8 cellular contexts compared by ENCODE assay signal in genomic region chr19:18519962-18520847, GRCh38. TPM values are rescaled to one million over a fixed set of nuclear protein-coding genes. Genes with fewer than 3 reads are reported as not detected.
A peak's percentile ranks its signal among the peaks of the same experiment; 100 is the strongest.
DNase-seq lines count a peak whose midpoint lies in the region; FAIRE-seq and TF ChIP-seq lines count a peak whose summit lies in the region.

No MANE protein-coding gene starts in this region.

- H3K9me3 ChIP-seq in AG04450 (ENCODE audit: control insufficient read depth, insufficient read depth, low read length): no peaks in the 10 kb centered on the region
- H3K9me3 ChIP-seq in endodermal cell (ENCODE audit: control insufficient read depth, low read length): no peaks in the 10 kb centered on the region
- H3K9me3 ChIP-seq in mucosa of rectum (ENCODE audit: control insufficient read depth in 2 of 2, low read length in 2 of 2): no peaks in the 10 kb centered on the region
- no peaks in the 10 kb centered on the region for H3K9me3 ChIP-seq in suprapubic skin

- FAIRE-seq in frontal cortex (lab: Jason Lieb, UNC): no peak

- no peaks in the 10 kb centered on the region for H3K27me3 ChIP-seq in AG04450 (ENCODE audit: control insufficient read depth, insufficient read depth, low read length)
- H3K27me3 ChIP-seq in endodermal cell (ENCODE audit: control insufficient read depth, insufficient read depth, low read length, poor library complexity, severe bottlenecking): no peaks in the 10 kb centered on the region
- no peaks in the 10 kb centered on the region for H3K27me3 ChIP-seq in mucosa of rectum (ENCODE audit: control insufficient read depth in 2 of 2, insufficient read depth in 2 of 2, low read length in 2 of 2)
- no peaks in the 10 kb centered on the region for H3K27me3 ChIP-seq in suprapubic skin

- peak overlapping the region; percentile 92 for H3K27ac Mint-ChIP-seq in endodermal cell

- peak overlapping the region; percentile 91 for H3K4me3 Mint-ChIP-seq in endodermal cell

- CTCF ChIA-PET in AG04450 (lab: Charles Lee): interaction anchor here (0.8 to 2.4 kb wide), 7 partner anchors 24 to 71 kb away, joined by 3 to 6 read pairs (median 4); partner anchors contain the start of gene REX1BD

- peaks cover 24% of the 10 kb centered on the region for H3K4me1 Mint-ChIP-seq in endodermal cell

- no peaks in the 10 kb centered on the region for H3K9me3 Mint-ChIP-seq in endodermal cell

- H3K36me3 ChIP-seq in endodermal cell (ENCODE audit: control insufficient read depth, insufficient read depth, low read length) (no peaks in the 10 kb centered on the region), mucosa of rectum (ENCODE audit: control insufficient read depth in 2 of 2, insufficient read depth in 2 of 2, low read length in 2 of 2) (no peaks in the 10 kb centered on the region), suprapubic skin (no peaks in the 10 kb centered on the region)

- H3K36me3 Mint-ChIP-seq in endodermal cell (ENCODE audit: low read depth): no peaks in the 10 kb centered on the region

- peaks cover 1% of the 10 kb centered on the region for H3K27me3 Mint-ChIP-seq in endodermal cell (ENCODE audit: insufficient read depth)

- POLR2A ChIA-PET in AG04450 (lab: Yijun Ruan, JAX): interaction anchor here (0.7 to 3.7 kb wide), 5 partner anchors 10 to 69 kb away, joined by 3 to 21 read pairs (median 3); partner anchors contain the start of genes KXD1 and REX1BD

- WGBS in endodermal cell (ENCODE audit: insufficient coverage in 1 of 2, insufficient read length in 1 of 2), 2 experiments: 23 to 39% methylated on average over 9 to 19 of the region's 22 CpGs
- WGBS in suprapubic skin: 8% methylated on average over 19 of the region's 22 CpGs

- TF ChIP-seq EP300 in suprapubic skin (IDR thresholded peaks at IDR 0.05): no peak

- no peak for TF ChIP-seq POLR2A in suprapubic skin (IDR thresholded peaks at IDR 0.05)

- peak overlapping the region; percentile 96 for H3K9ac ChIP-seq in endodermal cell (ENCODE audit: extremely low read depth, low read length, poor library complexity, severe bottlenecking)
- H3K9ac ChIP-seq in mucosa of rectum (ENCODE audit: low read depth in 1 of 2, low read length in 2 of 2): peak overlapping the region; percentile 89 to 100

- TF ChIP-seq CTCF in AG04450 (IDR thresholded peaks at IDR 0.05; ENCODE audit: low read depth, low read length) (peak; percentile 66), GM12874 (IDR thresholded peaks at IDR 0.05; ENCODE audit: insufficient read depth, low read depth, low read length) (peak; percentile 90), endodermal cell (conservative IDR thresholded peaks at IDR 0.05) (peak; percentile 83), suprapubic skin (IDR thresholded peaks at IDR 0.05) (peak; percentile 52 to 71)

- DNase-seq in AG04450 (ENCODE audit: low read depth, low spot score) (peak; percentile 50), NCI-H226 (peak; percentile 89), endodermal cell (peak; percentile 88), suprapubic skin (ENCODE audit: low spot score in 2 of 2) (peak in 1 of 2 donors; percentile 85), frontal cortex (ENCODE audit: low spot score in 2 of 2) (no peak)
- peak; percentile 54 to 69 for DNase-seq in activated CD4-positive, alpha-beta T cell treated with anti-CD3 and anti-CD28 coated beads, Interleukin-2, amount 50 U/mL, for 48 hours

- H3K27ac ChIP-seq in AG04450 (ENCODE audit: low read depth, low read length) (peak overlapping the region; percentile 99), endodermal cell (ENCODE audit: low read depth, low read length) (no peak overlapping the region), mucosa of rectum (ENCODE audit: low read depth in 2 of 2, low read length in 2 of 2) (peak overlapping the region; percentile 98), suprapubic skin (peak overlapping the region; percentile 99)

- H3K4me1 ChIP-seq in endodermal cell (ENCODE audit: control insufficient read depth, insufficient read depth, low read length): no peaks in the 10 kb centered on the region
- peaks cover 16 to 22% of the 10 kb centered on the region in 2 donors for H3K4me1 ChIP-seq in mucosa of rectum (ENCODE audit: control insufficient read depth in 2 of 2, insufficient read depth in 2 of 2, low read length in 2 of 2)
- peaks cover 51% of the 10 kb centered on the region for H3K4me1 ChIP-seq in suprapubic skin

- H3K4me3 ChIP-seq in AG04450 (ENCODE audit: low read depth, low read length) (peak overlapping the region; percentile 94), endodermal cell (ENCODE audit: low read length) (peak overlapping the region; percentile 95), mucosa of rectum (ENCODE audit: low read length in 2 of 2) (peak overlapping the region; percentile 81 to 99), suprapubic skin (peak overlapping the region; percentile 100)

RNA-seq across cellular contexts. Expression of gene ELL, which starts 1.7 kb away (rescaled TPM):
- 2.7 and 4.1 TPM in 2 replicates for polyA plus RNA-seq in AG04450 (2011; rRNA removed)
- 4.9 and 7.6 TPM in 2 replicates for polyA minus RNA-seq in AG04450 (2011; rRNA and poly(A)+ RNA removed)
- total RNA-seq in endodermal cell (10 to 100 TPM; 10.9 to 15.4 TPM), suprapubic skin (10 to 100 TPM; 27.0 to 59.5 (median 36.9) TPM), frontal cortex (7.7 TPM)
- polyA plus RNA-seq in endodermal cell (2013, experiment 1 of 2): 7.1 TPM
- polyA plus RNA-seq in endodermal cell (2013, experiment 2 of 2): 6.6 TPM

RNA-seq across cellular contexts. Expression of gene FKBP8, which starts 23.2 kb away (rescaled TPM):
- 123 and 192 TPM in 2 replicates for polyA plus RNA-seq in AG04450 (2011; rRNA removed)
- 73.5 and 113 TPM in 2 replicates for polyA minus RNA-seq in AG04450 (2011; rRNA and poly(A)+ RNA removed)
- total RNA-seq in endodermal cell: 100 to 1,000 TPM; 277 to 336 TPM
- 178 TPM for polyA plus RNA-seq in endodermal cell (2013, experiment 1 of 2)
- 167 TPM for polyA plus RNA-seq in endodermal cell (2013, experiment 2 of 2)
- 100 to 1,000 TPM; 194 to 217 (median 203) TPM for total RNA-seq in suprapubic skin
- total RNA-seq in frontal cortex: 178 TPM

RNA-seq across cellular contexts. Expression of gene KXD1, which starts 37.5 kb away (rescaled TPM):
- polyA plus RNA-seq in AG04450 (2011; rRNA removed): 77.3 and 104 TPM in 2 replicates
- 99.7 and 168 TPM in 2 replicates for polyA minus RNA-seq in AG04450 (2011; rRNA and poly(A)+ RNA removed)
- total RNA-seq in endodermal cell (100 to 1,000 TPM; 108 to 115 TPM), suprapubic skin (100 to 1,000 TPM in 1 of 4 donors, 10 to 100 TPM in 3; 72.4 to 107 (median 89.4) TPM), frontal cortex (14.7 TPM)
- 131 TPM for polyA plus RNA-seq in endodermal cell (2013, experiment 1 of 2)
- polyA plus RNA-seq in endodermal cell (2013, experiment 2 of 2): 120 TPM

RNA-seq across cellular contexts. Expression of gene UBA52, which starts 51.5 kb away (rescaled TPM):
- 1,723 and 2,315 TPM in 2 replicates for polyA plus RNA-seq in AG04450 (2011; rRNA removed)
- 1,114 and 1,571 TPM in 2 replicates for polyA minus RNA-seq in AG04450 (2011; rRNA and poly(A)+ RNA removed)
- total RNA-seq in endodermal cell (1,000 to 10,000 TPM; 1,143 to 1,222 TPM), suprapubic skin (1,000 to 10,000 TPM in 1 of 4 donors, 100 to 1,000 TPM in 3; 405 to 1,087 (median 865) TPM), frontal cortex (742 TPM)
- polyA plus RNA-seq in endodermal cell (2013, experiment 1 of 2): 1,238 TPM
- polyA plus RNA-seq in endodermal cell (2013, experiment 2 of 2): 1,200 TPM

Comparison
In these comparisons a context has a peak if more than half of its experiments do, and no peak if none do; other contexts are left out.
1. DNase-seq: peak in AG04450 (single experiment), NCI-H226 (single experiment), activated CD4-positive, alpha-beta T cell treated with anti-CD3 and anti-CD28 coated beads, Interleukin-2, amount 50 U/mL, for 48 hours (2 of 2) and endodermal cell (single experiment); none in frontal cortex (0 of 2).
2. Peak in every context shown above with its lines, with median percentiles within 50 percentile points of each other: H3K4me3 ChIP-seq and CTCF ChIP-seq.